1 cellular context compared by ENCODE assay signal in genomic region chr2:98436734-98437133, GRCh38.
TF ChIP-seq lines count a peak whose summit lies in the region.

No MANE protein-coding gene starts in this region.

TF ChIP-seq in HCT116, 20 proteins besides CTCF, POLR2A, EP300 and RAD21 (continued from another document):
- no peak for TF ChIP-seq REST (IDR thresholded peaks at IDR 0.05; ENCODE audit: low read depth)
